Comparison of ENCODE assay signal across 19 cellular contexts in the genomic region with DNA sequence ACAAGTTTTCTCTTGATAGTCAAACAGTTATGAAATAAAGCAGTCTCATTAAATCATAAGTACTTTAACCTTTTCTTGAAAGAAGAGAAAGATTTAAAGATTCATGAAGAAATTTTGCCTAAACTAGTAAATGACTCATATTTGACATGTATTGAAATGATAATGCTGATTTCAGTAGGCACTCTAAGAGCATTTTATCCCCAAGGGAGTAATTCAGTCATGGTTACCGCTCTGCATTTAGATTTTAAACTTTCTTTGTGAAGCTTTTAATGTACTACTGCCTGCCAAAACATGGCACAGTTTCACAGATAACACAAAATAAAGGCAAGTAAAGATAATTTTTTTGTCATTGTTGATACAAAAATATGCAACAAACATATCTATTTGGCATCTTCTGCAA. TPM values are rescaled to one million over a fixed set of nuclear protein-coding genes. Genes with fewer than 3 reads are reported as not detected.
DNase-seq lines count a peak whose midpoint lies in the region; ATAC-seq and TF ChIP-seq lines count a peak whose summit lies in the region.
"Had no signal": no experiment of that assay in that cellular context is flagged by ENCODE, and none has a peak within 500 bp of the region (broad histone marks: within the 10 kb centered on the region; RNA-seq: fewer than 3 reads in every experiment).

No MANE protein-coding gene starts in this region.

- H3K9ac ChIP-seq in SK-N-MC (ENCODE audit: insufficient read length), result no peak overlapping the region
- no peak overlapping the region for H3K9ac ChIP-seq in neural cell (ENCODE audit: low read length)
- H3K9ac ChIP-seq: GM23248 had no signal

- ATAC-seq in HG03432 (IDR thresholded peaks at IDR 0.05; ENCODE audit: unreplicated experiment) (peak; percentile 46), lower lobe of right lung (no peak)
- ATAC-seq: K562 had no signal

- no peak overlapping the region for H2AFZ ChIP-seq in neural cell (ENCODE audit: low read depth, low read length)
- H2AFZ ChIP-seq: GM23248 had no signal

- no peak for TF ChIP-seq RAD21 in neural cell (conservative IDR thresholded peaks at IDR 0.05)

- H3K9me2 ChIP-seq in neural cell (ENCODE audit: insufficient read depth, low read length), result no peaks in the 10 kb centered on the region

- no peak for TF ChIP-seq CTCF in neural cell (IDR thresholded peaks at IDR 0.05; ENCODE audit: poor library complexity, severe bottlenecking)
- no peak for TF ChIP-seq CTCF in lower lobe of right lung (IDR thresholded peaks at IDR 0.05)
- no peak for TF ChIP-seq CTCF in esophagus squamous epithelium (IDR thresholded peaks at IDR 0.05)
- no peak for TF ChIP-seq CTCF in GM20000 (IDR thresholded peaks at IDR 0.05; ENCODE audit: extremely low read depth, missing control alignments)

- no peaks in the 10 kb centered on the region for H3F3A ChIP-seq in neural cell (ENCODE audit: insufficient read depth, low read length, poor library complexity, severe bottlenecking)

- H3K79me2 ChIP-seq in neural cell (replicated peaks; ENCODE audit: insufficient read depth, low read length), result no peaks in the 10 kb centered on the region

- no peaks in the 10 kb centered on the region for H3K36me3 ChIP-seq in SK-N-MC (ENCODE audit: insufficient read depth, low read length)
- no peaks in the 10 kb centered on the region for H3K36me3 ChIP-seq in neural cell (ENCODE audit: insufficient read depth, low read length)
- no peaks in the 10 kb centered on the region for H3K36me3 ChIP-seq in lower lobe of right lung
- H3K36me3 ChIP-seq in esophagus squamous epithelium, result no peaks in the 10 kb centered on the region
- H3K36me3 ChIP-seq: HAP-1 had no signal

- TF ChIP-seq POLR2A in esophagus squamous epithelium (IDR thresholded peaks at IDR 0.05), result no peak

- intact Hi-C loops in lower lobe of right lung (cut with DNase I) (no loop called here), esophagus squamous epithelium (cut with DNase I) (no loop called here)

- peak; percentile 81 for DNase-seq in COLO829 (ENCODE audit: low spot score)
- DNase-seq in SK-N-MC (ENCODE audit: low read depth, low spot score), result peak; percentile 91
- no peak for DNase-seq in lower lobe of right lung
- DNase-seq in esophagus squamous epithelium (lab: John Stamatoyannopoulos, UW), result no peak
- DNase-seq in activated effector memory CD4-positive, alpha-beta T cell treated with Interleukin-2 at 50 U/mL for 16 hours, result no peak
- no peak for DNase-seq in GM20000 (ENCODE audit: low spot score)
- DNase-seq: AML-193; CD4-positive, alpha-beta T cell; DMS153; DMS79; GF-D8; GM23248; IMR-90 had no signal

- H3K27ac ChIP-seq in SK-N-MC (no peak overlapping the region), neural cell (ENCODE audit: low read length) (no peak overlapping the region), lower lobe of right lung (no peak overlapping the region), esophagus squamous epithelium (no peak overlapping the region)
- H3K27ac ChIP-seq: C4-2B, GM23248, HL-60 had no signal

- peak; percentile 69 for TF ChIP-seq EP300 in neural cell (conservative IDR thresholded peaks at IDR 0.05; ENCODE audit: poor library complexity, severe bottlenecking)

- H3K27me3 ChIP-seq in neural cell (ENCODE audit: insufficient read depth, low read depth, low read length), result no peaks in the 10 kb centered on the region
- no peaks in the 10 kb centered on the region for H3K27me3 ChIP-seq in lower lobe of right lung (ENCODE audit: low read depth)
- H3K27me3 ChIP-seq in esophagus squamous epithelium, result no peaks in the 10 kb centered on the region

- WGBS in esophagus squamous epithelium, 2 donors, result 19 to 54% methylated on average over 1 of the region's 1 CpG

- H4K20me1 ChIP-seq in neural cell (ENCODE audit: insufficient read depth), result no peaks in the 10 kb centered on the region

- no peak overlapping the region for H3K4me3 ChIP-seq in SK-N-MC
- H3K4me3 ChIP-seq in neural cell (ENCODE audit: low read length), result no peak overlapping the region
- no peak overlapping the region for H3K4me3 ChIP-seq in lower lobe of right lung
- no peak overlapping the region for H3K4me3 ChIP-seq in esophagus squamous epithelium
- H3K4me3 ChIP-seq: GM23248, HAP-1, K562 had no signal

- H3K4me2 ChIP-seq in neural cell (ENCODE audit: low read length), result no peak overlapping the region

- no peaks in the 10 kb centered on the region for H3K9me3 ChIP-seq in SK-N-MC (ENCODE audit: low read depth, low read length)
- H3K9me3 ChIP-seq in neural cell (ENCODE audit: low read length), result no peaks in the 10 kb centered on the region
- no peaks in the 10 kb centered on the region for H3K9me3 ChIP-seq in lower lobe of right lung
- H3K9me3 ChIP-seq in esophagus squamous epithelium, result no peaks in the 10 kb centered on the region
- H3K9me3 ChIP-seq: HAP-1 had no signal

- H3K4me1 ChIP-seq in lower lobe of right lung, result no peaks in the 10 kb centered on the region
- no peaks in the 10 kb centered on the region for H3K4me1 ChIP-seq in esophagus squamous epithelium

TF ChIP-seq in neural cell, 6 proteins besides CTCF, POLR2A, EP300 and RAD21:
- TF ChIP-seq POLR2AphosphoS5 (IDR thresholded peaks at IDR 0.05) (peak; percentile 46), MXI1 (conservative IDR thresholded peaks at IDR 0.05; ENCODE audit: poor library complexity, severe bottlenecking) (no peak)

RNA-seq across cellular contexts. Expression of a gene that starts 6.8 kb away (rescaled TPM):
- 0.10 and 0.17 TPM in 2 replicates for polyA plus RNA-seq in neural cell
- polyA minus RNA-seq in neural cell, result 0.49 and 0.81 TPM in 2 replicates
- not detected for total RNA-seq in lower lobe of right lung
- under 1 TPM in 1 of 4 donors, not detected in 3; under 0.01 TPM for total RNA-seq in esophagus squamous epithelium
- total RNA-seq: CD4-positive, alpha-beta T cell; K562 had no signal

Comparison
In these comparisons a context has a peak if more than half of its experiments do, and no peak if none do; other contexts are left out.
1. DNase-seq: peak in COLO829 (single experiment) and SK-N-MC (single experiment); none in lower lobe of right lung (single experiment), esophagus squamous epithelium (single experiment), activated effector memory CD4-positive, alpha-beta T cell treated with Interleukin-2 at 50 U/mL for 16 hours (single experiment) and GM20000 (single experiment).